In the genomic region with DNA sequence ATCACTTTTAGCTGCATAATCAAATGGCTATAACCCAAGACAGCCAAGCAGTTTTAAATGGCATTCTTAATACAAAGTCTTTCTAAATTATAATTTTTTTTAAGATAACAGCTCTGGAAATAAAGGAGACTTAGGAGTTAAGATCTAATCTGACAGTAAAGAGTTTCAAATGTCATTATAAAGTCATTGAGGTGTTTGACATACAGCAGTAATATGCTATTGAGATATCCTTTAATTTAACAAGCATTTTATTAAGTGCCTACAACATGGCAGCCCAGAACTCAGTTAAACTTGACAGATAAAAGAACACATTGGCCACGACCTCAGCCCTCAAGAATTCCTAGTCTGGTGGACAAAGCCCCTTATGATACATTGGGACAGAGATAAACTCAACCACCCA, we compare ENCODE assay signal across 3 cellular contexts.
"Had no signal": no experiment of that assay in that cellular context is flagged by ENCODE, and none has a peak within 500 bp of the region (broad histone marks: within the 10 kb centered on the region; RNA-seq: fewer than 3 reads in every experiment).

No MANE protein-coding gene starts in this region.

- DNase-seq: GDM1, GF-D8 had no signal

- H3K4me3 ChIP-seq: GM12878 had no signal

- ATAC-seq: GM12878 had no signal
